In genomic region chr4:171378323-171378722, GRCh38 we compare ENCODE assay signal across 20 cellular contexts.
DNase-seq lines count a peak whose midpoint lies in the region; ATAC-seq and TF ChIP-seq lines count a peak whose summit lies in the region.
"Had no signal": no experiment of that assay in that cellular context is flagged by ENCODE, and none has a peak within 500 bp of the region (broad histone marks: within the 10 kb centered on the region; RNA-seq: fewer than 3 reads in every experiment).

No MANE protein-coding gene starts in this region.

- no peak for TF ChIP-seq EP300 in esophagus muscularis mucosa (IDR thresholded peaks at IDR 0.05)

- peak; percentile 23; the same call in 1 of the 3 replicates for ATAC-seq in RWPE2 (ENCODE audit: low read depth)
- no peak for ATAC-seq in HG03045 (IDR thresholded peaks at IDR 0.05; ENCODE audit: unreplicated experiment)
- ATAC-seq: Right ventricle myocardium inferior, SK-N-SH treated with all-trans-retinoic acid at 6 μM for 48 hours had no signal

- TF ChIP-seq POLR2A in esophagus muscularis mucosa (IDR thresholded peaks at IDR 0.05; ENCODE audit: low read depth) (no peak), Peyer's patch (IDR thresholded peaks at IDR 0.05) (no peak)

- TF ChIP-seq CTCF in GM12865 (IDR thresholded peaks at IDR 0.05; ENCODE audit: insufficient read depth, low read depth, low read length, missing control alignments) (no peak), RWPE2 (IDR thresholded peaks at IDR 0.05; ENCODE audit: poor library complexity, severe bottlenecking) (no peak), choroid plexus epithelial cell (conservative IDR thresholded peaks at IDR 0.05; ENCODE audit: low read depth, low read length) (no peak), esophagus muscularis mucosa (IDR thresholded peaks at IDR 0.05) (no peak), Peyer's patch (IDR thresholded peaks at IDR 0.05) (no peak)

- H3K9me3 ChIP-seq in RWPE2 (ENCODE audit: severe bottlenecking) (no peaks in the 10 kb centered on the region), esophagus muscularis mucosa (no peaks in the 10 kb centered on the region), Peyer's patch (peaks cover 0 to 3% (median 0%) of the 10 kb centered on the region in 4 donors)
- H3K9me3 ChIP-seq: HAP-1 had no signal

- H3K27ac ChIP-seq in RWPE2 (ENCODE audit: poor library complexity, severe bottlenecking) (no peak overlapping the region), esophagus muscularis mucosa (replicated peaks in 1 of 4) (no peak overlapping the region), Peyer's patch (no peak overlapping the region)
- H3K27ac ChIP-seq: HL-60, PC-9 had no signal

- no peaks in the 10 kb centered on the region for H3K4me1 ChIP-seq in RWPE2 (ENCODE audit: insufficient read depth, poor library complexity, severe bottlenecking)
- peaks cover 0 to 7% (median 0%) of the 10 kb centered on the region in 4 donors for H3K4me1 ChIP-seq in esophagus muscularis mucosa
- no peaks in the 10 kb centered on the region for H3K4me1 ChIP-seq in Peyer's patch
- H3K4me1 ChIP-seq: HAP-1 had no signal

- H3K4me3 ChIP-seq in GM12865 (ENCODE audit: low read depth, low read length) (peak overlapping the region; percentile 22; the same call in 1 of the 2 replicates), RWPE2 (ENCODE audit: severe bottlenecking) (no peak overlapping the region), choroid plexus epithelial cell (ENCODE audit: low read depth, low read length) (no peak overlapping the region), esophagus muscularis mucosa (no peak overlapping the region), Peyer's patch (no peak overlapping the region)
- H3K4me3 ChIP-seq: HAP-1, PC-9 had no signal

- intact Hi-C loops in esophagus muscularis mucosa (cut with DNase I) = no loop called here

- DNase-seq in GM12865 (ENCODE audit: low read depth) = no peak
- no peak for DNase-seq in RWPE2 (ENCODE audit: low spot score)
- DNase-seq in choroid plexus epithelial cell (ENCODE audit: low read depth) = peak; percentile 0
- DNase-seq in putamen (ENCODE audit: low spot score) = peak; percentile 3
- DNase-seq in esophagus muscularis mucosa (ENCODE audit: extremely low spot score) = no peak
- DNase-seq in EL = no peak
- no peak for DNase-seq in Peyer's patch
- DNase-seq: C1 segment of cervical spinal cord, DMS 273 treated with DMSO at 0.1 percent for 48 hours, NCI-H1048, NCI-H1436 treated with DMSO at 0.1 percent for 48 hours, NCI-H2029 treated with DMSO at 0.1 percent for 48 hours, NCI-H510A, NCI-H774, PC-9 had no signal

- H3K36me3 ChIP-seq in RWPE2 (ENCODE audit: low read depth) (no peaks in the 10 kb centered on the region), esophagus muscularis mucosa (no peaks in the 10 kb centered on the region), Peyer's patch (no peaks in the 10 kb centered on the region)
- H3K36me3 ChIP-seq: HAP-1 had no signal

- H3K27me3 ChIP-seq in RWPE2 (ENCODE audit: insufficient read depth, poor library complexity, severe bottlenecking) (no peaks in the 10 kb centered on the region), esophagus muscularis mucosa (no peaks in the 10 kb centered on the region), Peyer's patch (no peaks in the 10 kb centered on the region)

Comparison
In these comparisons a context has a peak if more than half of its experiments do, and no peak if none do; other contexts are left out.
1. DNase-seq: peak in choroid plexus epithelial cell (single experiment) and putamen (single experiment); none in GM12865 (single experiment), RWPE2 (single experiment), esophagus muscularis mucosa (single experiment), EL (single experiment) and Peyer's patch (0 of 3).